In the genomic region with DNA sequence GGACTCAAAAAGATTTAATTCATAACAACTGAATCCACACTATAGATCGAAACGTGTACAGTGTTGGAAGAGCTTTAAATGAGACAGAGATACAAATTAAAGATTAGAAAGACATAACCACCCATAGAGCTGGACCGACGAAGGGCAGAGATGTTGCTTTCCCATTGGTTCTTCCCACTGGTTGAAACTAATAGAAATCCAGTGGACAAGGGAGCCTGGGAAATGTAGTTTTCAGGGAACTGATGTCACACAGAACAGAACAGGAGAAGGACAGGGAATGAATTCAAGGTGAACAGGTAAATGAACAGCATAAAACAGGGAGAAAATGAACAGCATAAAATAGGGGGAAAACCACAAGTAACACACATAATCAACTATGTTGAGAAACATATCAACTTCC, we compare ENCODE assay signal across 2 cellular contexts.
TF ChIP-seq lines count a peak whose summit lies in the region.

No MANE protein-coding gene starts in this region.

TF ChIP-seq in GM23338, 12 proteins besides CTCF, POLR2A, EP300 and RAD21 (continues in another document):
- TF ChIP-seq EZH2phosphoT487 (IDR thresholded peaks at IDR 0.05; ENCODE audit: unreplicated experiment) (no peak), ZNF114 (CRISPR knock-in tag; IDR thresholded peaks at IDR 0.05) (no peak), JUNB (IDR thresholded peaks at IDR 0.05; ENCODE audit: unreplicated experiment) (no peak), EZH2 (IDR thresholded peaks at IDR 0.05; ENCODE audit: low read depth, unreplicated experiment) (no peak), NANOG (IDR thresholded peaks at IDR 0.05; ENCODE audit: borderline replicate concordance) (no peak), STAT1 (IDR thresholded peaks at IDR 0.05; ENCODE audit: unreplicated experiment) (no peak), POLR2AphosphoS5 (IDR thresholded peaks at IDR 0.05; ENCODE audit: low read depth) (no peak), CREB1 (CRISPR knock-in tag; IDR thresholded peaks at IDR 0.05; ENCODE audit: low read depth) (no peak)
- TF ChIP-seq, protein P1, sequence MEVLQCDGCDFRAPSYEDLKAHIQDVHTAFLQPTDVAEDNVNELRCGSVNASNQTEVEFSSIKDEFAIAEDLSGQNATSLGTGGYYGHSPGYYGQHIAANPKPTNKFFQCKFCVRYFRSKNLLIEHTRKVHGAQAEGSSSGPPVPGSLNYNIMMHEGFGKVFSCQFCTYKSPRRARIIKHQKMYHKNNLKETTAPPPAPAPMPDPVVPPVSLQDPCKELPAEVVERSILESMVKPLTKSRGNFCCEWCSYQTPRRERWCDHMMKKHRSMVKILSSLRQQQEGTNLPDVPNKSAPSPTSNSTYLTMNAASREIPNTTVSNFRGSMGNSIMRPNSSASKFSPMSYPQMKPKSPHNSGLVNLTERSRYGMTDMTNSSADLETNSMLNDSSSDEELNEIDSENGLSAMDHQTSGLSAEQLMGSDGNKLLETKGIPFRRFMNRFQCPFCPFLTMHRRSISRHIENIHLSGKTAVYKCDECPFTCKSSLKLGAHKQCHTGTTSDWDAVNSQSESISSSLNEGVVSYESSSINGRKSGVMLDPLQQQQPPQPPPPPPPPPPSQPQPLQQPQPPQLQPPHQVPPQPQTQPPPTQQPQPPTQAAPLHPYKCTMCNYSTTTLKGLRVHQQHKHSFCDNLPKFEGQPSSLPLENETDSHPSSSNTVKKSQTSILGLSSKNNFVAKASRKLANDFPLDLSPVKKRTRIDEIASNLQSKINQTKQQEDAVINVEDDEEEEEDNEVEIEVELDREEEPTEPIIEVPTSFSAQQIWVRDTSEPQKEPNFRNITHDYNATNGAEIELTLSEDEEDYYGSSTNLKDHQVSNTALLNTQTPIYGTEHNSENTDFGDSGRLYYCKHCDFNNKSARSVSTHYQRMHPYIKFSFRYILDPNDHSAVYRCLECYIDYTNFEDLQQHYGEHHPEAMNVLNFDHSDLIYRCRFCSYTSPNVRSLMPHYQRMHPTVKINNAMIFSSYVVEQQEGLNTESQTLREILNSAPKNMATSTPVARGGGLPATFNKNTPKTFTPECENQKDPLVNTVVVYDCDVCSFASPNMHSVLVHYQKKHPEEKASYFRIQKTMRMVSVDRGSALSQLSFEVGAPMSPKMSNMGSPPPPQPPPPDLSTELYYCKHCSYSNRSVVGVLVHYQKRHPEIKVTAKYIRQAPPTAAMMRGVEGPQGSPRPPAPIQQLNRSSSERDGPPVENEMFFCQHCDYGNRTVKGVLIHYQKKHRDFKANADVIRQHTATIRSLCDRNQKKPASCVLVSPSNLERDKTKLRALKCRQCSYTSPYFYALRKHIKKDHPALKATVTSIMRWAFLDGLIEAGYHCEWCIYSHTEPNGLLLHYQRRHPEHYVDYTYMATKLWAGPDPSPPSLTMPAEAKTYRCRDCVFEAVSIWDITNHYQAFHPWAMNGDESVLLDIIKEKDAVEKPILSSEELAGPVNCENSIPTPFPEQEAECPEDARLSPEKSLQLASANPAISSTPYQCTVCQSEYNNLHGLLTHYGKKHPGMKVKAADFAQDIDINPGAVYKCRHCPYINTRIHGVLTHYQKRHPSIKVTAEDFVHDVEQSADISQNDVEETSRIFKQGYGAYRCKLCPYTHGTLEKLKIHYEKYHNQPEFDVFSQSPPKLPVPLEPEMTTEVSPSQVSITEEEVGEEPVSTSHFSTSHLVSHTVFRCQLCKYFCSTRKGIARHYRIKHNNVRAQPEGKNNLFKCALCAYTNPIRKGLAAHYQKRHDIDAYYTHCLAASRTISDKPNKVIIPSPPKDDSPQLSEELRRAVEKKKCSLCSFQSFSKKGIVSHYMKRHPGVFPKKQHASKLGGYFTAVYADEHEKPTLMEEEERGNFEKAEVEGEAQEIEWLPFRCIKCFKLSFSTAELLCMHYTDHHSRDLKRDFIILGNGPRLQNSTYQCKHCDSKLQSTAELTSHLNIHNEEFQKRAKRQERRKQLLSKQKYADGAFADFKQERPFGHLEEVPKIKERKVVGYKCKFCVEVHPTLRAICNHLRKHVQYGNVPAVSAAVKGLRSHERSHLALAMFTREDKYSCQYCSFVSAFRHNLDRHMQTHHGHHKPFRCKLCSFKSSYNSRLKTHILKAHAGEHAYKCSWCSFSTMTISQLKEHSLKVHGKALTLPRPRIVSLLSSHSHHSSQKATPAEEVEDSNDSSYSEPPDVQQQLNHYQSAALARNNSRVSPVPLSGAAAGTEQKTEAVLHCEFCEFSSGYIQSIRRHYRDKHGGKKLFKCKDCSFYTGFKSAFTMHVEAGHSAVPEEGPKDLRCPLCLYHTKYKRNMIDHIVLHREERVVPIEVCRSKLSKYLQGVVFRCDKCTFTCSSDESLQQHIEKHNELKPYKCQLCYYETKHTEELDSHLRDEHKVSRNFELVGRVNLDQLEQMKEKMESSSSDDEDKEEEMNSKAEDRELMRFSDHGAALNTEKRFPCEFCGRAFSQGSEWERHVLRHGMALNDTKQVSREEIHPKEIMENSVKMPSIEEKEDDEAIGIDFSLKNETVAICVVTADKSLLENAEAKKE (CRISPR knock-in tag; IDR thresholded peaks at IDR 0.05), result no peak
- TF ChIP-seq, protein P2, sequence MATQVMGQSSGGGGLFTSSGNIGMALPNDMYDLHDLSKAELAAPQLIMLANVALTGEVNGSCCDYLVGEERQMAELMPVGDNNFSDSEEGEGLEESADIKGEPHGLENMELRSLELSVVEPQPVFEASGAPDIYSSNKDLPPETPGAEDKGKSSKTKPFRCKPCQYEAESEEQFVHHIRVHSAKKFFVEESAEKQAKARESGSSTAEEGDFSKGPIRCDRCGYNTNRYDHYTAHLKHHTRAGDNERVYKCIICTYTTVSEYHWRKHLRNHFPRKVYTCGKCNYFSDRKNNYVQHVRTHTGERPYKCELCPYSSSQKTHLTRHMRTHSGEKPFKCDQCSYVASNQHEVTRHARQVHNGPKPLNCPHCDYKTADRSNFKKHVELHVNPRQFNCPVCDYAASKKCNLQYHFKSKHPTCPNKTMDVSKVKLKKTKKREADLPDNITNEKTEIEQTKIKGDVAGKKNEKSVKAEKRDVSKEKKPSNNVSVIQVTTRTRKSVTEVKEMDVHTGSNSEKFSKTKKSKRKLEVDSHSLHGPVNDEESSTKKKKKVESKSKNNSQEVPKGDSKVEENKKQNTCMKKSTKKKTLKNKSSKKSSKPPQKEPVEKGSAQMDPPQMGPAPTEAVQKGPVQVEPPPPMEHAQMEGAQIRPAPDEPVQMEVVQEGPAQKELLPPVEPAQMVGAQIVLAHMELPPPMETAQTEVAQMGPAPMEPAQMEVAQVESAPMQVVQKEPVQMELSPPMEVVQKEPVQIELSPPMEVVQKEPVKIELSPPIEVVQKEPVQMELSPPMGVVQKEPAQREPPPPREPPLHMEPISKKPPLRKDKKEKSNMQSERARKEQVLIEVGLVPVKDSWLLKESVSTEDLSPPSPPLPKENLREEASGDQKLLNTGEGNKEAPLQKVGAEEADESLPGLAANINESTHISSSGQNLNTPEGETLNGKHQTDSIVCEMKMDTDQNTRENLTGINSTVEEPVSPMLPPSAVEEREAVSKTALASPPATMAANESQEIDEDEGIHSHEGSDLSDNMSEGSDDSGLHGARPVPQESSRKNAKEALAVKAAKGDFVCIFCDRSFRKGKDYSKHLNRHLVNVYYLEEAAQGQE (IDR thresholded peaks at IDR 0.05; ENCODE audit: unreplicated experiment), result no peak

TF ChIP-seq in H1, 55 proteins besides CTCF, POLR2A, EP300 and RAD21 (continued from another document):
- no peak for TF ChIP-seq CTBP2 (IDR thresholded peaks at IDR 0.05; ENCODE audit: borderline replicate concordance, insufficient read depth, insufficient read length, low read length)
